ENCODE assay signal across 8 cellular contexts in the genomic region with DNA sequence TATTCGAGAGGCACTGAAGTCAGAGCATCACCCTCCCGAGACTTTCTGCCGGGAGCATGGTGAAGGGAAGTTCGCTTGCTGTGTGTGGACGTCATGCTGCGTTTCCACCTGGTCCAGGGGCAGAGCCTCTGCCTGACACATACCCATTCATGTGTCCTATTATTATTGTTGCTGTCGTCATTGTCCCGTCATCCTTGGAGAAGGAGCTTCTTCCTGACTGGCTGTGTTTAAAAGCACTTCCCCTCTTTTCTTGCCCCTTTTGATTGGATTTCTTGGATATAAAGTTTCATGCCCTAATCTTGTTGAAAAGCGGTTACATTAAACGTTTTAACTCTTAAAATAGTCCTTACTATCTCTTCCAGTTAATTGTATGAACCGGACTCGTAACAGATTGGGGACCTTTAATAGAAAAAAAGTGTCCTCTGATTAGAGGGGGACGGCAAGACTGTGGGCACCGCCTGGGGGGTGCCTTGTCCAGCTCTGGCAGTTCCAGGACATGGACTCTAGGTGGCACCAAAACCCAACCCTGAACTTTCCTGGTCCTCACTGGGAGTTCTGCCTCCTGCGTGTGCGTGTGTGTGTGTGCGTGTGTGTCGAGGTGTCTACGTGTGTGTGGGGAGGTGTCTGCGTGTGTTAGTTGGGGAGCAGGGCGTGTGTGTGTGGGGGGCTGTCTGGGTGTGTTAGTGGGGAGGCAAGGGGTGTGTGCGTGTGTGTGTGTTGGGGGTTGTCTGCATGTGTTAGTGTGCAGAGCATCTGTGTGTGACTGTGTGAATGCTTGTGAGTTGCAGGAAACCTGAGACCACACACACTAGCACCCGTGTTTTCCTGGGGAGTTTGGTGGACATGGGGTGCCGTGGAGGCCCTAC.
DNase-seq lines count a peak whose midpoint lies in the region; ATAC-seq lines count a peak whose summit lies in the region.

No MANE protein-coding gene starts in this region.

- ATAC-seq in Right ventricle myocardium inferior (peak; percentile 49), GM18907 (IDR thresholded peaks at IDR 0.05; ENCODE audit: unreplicated experiment) (no peak)
- peak; percentile 73 for ATAC-seq in effector memory CD8-positive, alpha-beta T cell (replicated peaks)
- ATAC-seq in stimulated activated naive CD8-positive, alpha-beta T cell treated with anti-CD3 and anti-CD28 coated beads, Interleukin-15, amount 100 ng/mL, for 72 hours = peak; percentile 47

- no peak for DNase-seq in Right ventricle myocardium inferior (ENCODE audit: missing footprints)
- DNase-seq in cardiac septum (ENCODE audit: low spot score) = no peak
- peak; percentile 44 for DNase-seq in NCI-H345 (lab: John Stamatoyannopoulos, UW)
- DNase-seq in activated CD4-positive, alpha-beta T cell treated with anti-CD3 and anti-CD28 coated beads, Interleukin-2, amount 50 U/mL, for 48 hours = peak; percentile 49 to 58
- DNase-seq in effector memory CD8-positive, alpha-beta T cell = peak; percentile 32 to 45 (median 40)
- peak; percentile 53 for DNase-seq in midbrain (lab: John Stamatoyannopoulos, UW)
- DNase-seq in stimulated activated naive CD8-positive, alpha-beta T cell treated with anti-CD3 and anti-CD28 coated beads, Interleukin-15, amount 100 ng/mL, for 72 hours = peak; percentile 45 to 48

- no peaks in the 10 kb centered on the region for H3K36me3 Mint-ChIP-seq in effector memory CD8-positive, alpha-beta T cell (ENCODE audit: insufficient read depth)

- H3K4me3 Mint-ChIP-seq in effector memory CD8-positive, alpha-beta T cell = peak overlapping the region in 1 of 2 donors; percentile 41
- H3K4me3 Mint-ChIP-seq in stimulated activated naive CD8-positive, alpha-beta T cell treated with anti-CD3 and anti-CD28 coated beads, Interleukin-15, amount 100 ng/mL, for 72 hours = no peak overlapping the region

- peak overlapping the region in 1 of 2 donors; percentile 10 for H3K27ac Mint-ChIP-seq in effector memory CD8-positive, alpha-beta T cell
- peak overlapping the region in 1 of 2 donors; percentile 5 for H3K27ac Mint-ChIP-seq in stimulated activated naive CD8-positive, alpha-beta T cell treated with anti-CD3 and anti-CD28 coated beads, Interleukin-15, amount 100 ng/mL, for 72 hours

- H3K4me1 Mint-ChIP-seq in effector memory CD8-positive, alpha-beta T cell (ENCODE audit: low read depth in 2 of 2) = peaks cover 4% of the 10 kb centered on the region in 2 donors
- peaks cover 7% of the 10 kb centered on the region for H3K4me1 Mint-ChIP-seq in stimulated activated naive CD8-positive, alpha-beta T cell treated with anti-CD3 and anti-CD28 coated beads, Interleukin-15, amount 100 ng/mL, for 72 hours

- no peaks in the 10 kb centered on the region for H3K9me3 Mint-ChIP-seq in effector memory CD8-positive, alpha-beta T cell
- H3K9me3 Mint-ChIP-seq in stimulated activated naive CD8-positive, alpha-beta T cell treated with anti-CD3 and anti-CD28 coated beads, Interleukin-15, amount 100 ng/mL, for 72 hours = no peaks in the 10 kb centered on the region

- H3K27me3 Mint-ChIP-seq in effector memory CD8-positive, alpha-beta T cell = peaks cover 14 to 36% of the 10 kb centered on the region in 2 donors
- H3K27me3 Mint-ChIP-seq in stimulated activated naive CD8-positive, alpha-beta T cell treated with anti-CD3 and anti-CD28 coated beads, Interleukin-15, amount 100 ng/mL, for 72 hours = peaks cover 18% of the 10 kb centered on the region

- intact Hi-C loops in Right ventricle myocardium inferior (cut with DNase I) (loop anchor here (5.0 kb wide), 1 partner anchor 128 kb away; no protein-coding TSS in a partner anchor), cardiac septum (cut with DNase I) (no loop called here)

Comparison
In these comparisons a context has a peak if more than half of its experiments do, and no peak if none do; other contexts are left out.
1. DNase-seq: peak in NCI-H345 (single experiment), activated CD4-positive, alpha-beta T cell treated with anti-CD3 and anti-CD28 coated beads, Interleukin-2, amount 50 U/mL, for 48 hours (2 of 2), effector memory CD8-positive, alpha-beta T cell (3 of 3), midbrain (single experiment) and stimulated activated naive CD8-positive, alpha-beta T cell treated with anti-CD3 and anti-CD28 coated beads, Interleukin-15, amount 100 ng/mL, for 72 hours (2 of 2); none in Right ventricle myocardium inferior (single experiment) and cardiac septum (single experiment).